Comparison of ENCODE assay signal across 9 cellular contexts in genomic region chr11:102560555-102561011, GRCh38. TPM values are rescaled to one million over a fixed set of nuclear protein-coding genes. Genes with fewer than 3 reads are reported as not detected.
A peak's percentile ranks its signal among the peaks of the same experiment; 100 is the strongest.
DNase-seq lines count a peak whose midpoint lies in the region; ATAC-seq and TF ChIP-seq lines count a peak whose summit lies in the region.
"Had no signal": no experiment of that assay in that cellular context is flagged by ENCODE, and none has a peak within 500 bp of the region (broad histone marks: within the 10 kb centered on the region; RNA-seq: fewer than 3 reads in every experiment).

No MANE protein-coding gene starts in this region.

- H3K9ac ChIP-seq in IMR-90 (ENCODE audit: low read depth, low read length) = no peak overlapping the region

- no peak overlapping the region for H2BK5ac ChIP-seq in IMR-90 (ENCODE audit: low read depth, low read length, poor library complexity, severe bottlenecking)

- H3K79me1 ChIP-seq in IMR-90 (ENCODE audit: low read depth in 1 of 2, low read length in 2 of 2) = no peaks in the 10 kb centered on the region

- H3K4me3 Mint-ChIP-seq in activated naive CD8-positive, alpha-beta T cell treated with anti-CD3 and anti-CD28 coated beads for 36 hours = peak overlapping the region; percentile 71
- H3K4me3 Mint-ChIP-seq in memory B cell = peak overlapping the region; percentile 73

- POLR2A ChIA-PET in GM10248 (lab: Yijun Ruan, JAX) = interaction anchor here (0.6 kb wide), 1 partner anchor 10 kb away, joined by 3 read pairs; no protein-coding TSS in a partner anchor
- POLR2A ChIA-PET in IMR-90 (lab: Charles Lee; ENCODE audit: unreplicated experiment) = interaction anchor here (0.7 kb wide), 1 partner anchor 13 kb away, joined by 3 read pairs; no protein-coding TSS in a partner anchor

- H2BK20ac ChIP-seq in IMR-90 (ENCODE audit: low read depth, low read length) = no peak overlapping the region

- H3K9me3 Mint-ChIP-seq in activated naive CD8-positive, alpha-beta T cell treated with anti-CD3 and anti-CD28 coated beads for 36 hours = no peaks in the 10 kb centered on the region
- no peaks in the 10 kb centered on the region for H3K9me3 Mint-ChIP-seq in memory B cell

- H3K27ac Mint-ChIP-seq in activated naive CD8-positive, alpha-beta T cell treated with anti-CD3 and anti-CD28 coated beads for 36 hours = peak overlapping the region; percentile 87
- H3K27ac Mint-ChIP-seq in memory B cell = peak overlapping the region; percentile 93

- no peak for TF ChIP-seq POLR2A in IMR-90 (IDR thresholded peaks at IDR 0.05; ENCODE audit: low read depth, low read length)

- H3K36me3 Mint-ChIP-seq in activated naive CD8-positive, alpha-beta T cell treated with anti-CD3 and anti-CD28 coated beads for 36 hours = no peaks in the 10 kb centered on the region
- H3K36me3 Mint-ChIP-seq in memory B cell = no peaks in the 10 kb centered on the region

- intact Hi-C loops in IMR-90 (cut with micrococcal nuclease) = no loop called here

- TF ChIP-seq RAD21 in IMR-90 (IDR thresholded peaks at IDR 0.05; ENCODE audit: low read length) = no peak

- no peak overlapping the region for H4K8ac ChIP-seq in IMR-90 (ENCODE audit: low read depth in 2 of 2, low read length in 2 of 2)

- ATAC-seq in GM21576 (IDR thresholded peaks at IDR 0.05; ENCODE audit: unreplicated experiment) (peak; percentile 73), IMR-90 (ENCODE audit: low read depth) (peak; percentile 64), memory B cell (ENCODE audit: low read depth) (peak; percentile 72)

- no TSS peak for BruUV-seq in IMR-90 (replicated peaks; lab: Mats Ljungman, UMichigan)

- peak overlapping the region; percentile 94; the same call in 1 of the 2 replicates for H3K4me2 ChIP-seq in IMR-90 (ENCODE audit: low read depth, low read length)

- H2AFZ ChIP-seq in IMR-90 (replicated peaks; ENCODE audit: low read length, poor library complexity) = peak overlapping the region; percentile 8

- H3K4me3 ChIP-seq in IMR-90 (ENCODE audit: insufficient read depth, low read depth, low read length) = peak overlapping the region; percentile 54

- no peaks in the 10 kb centered on the region for H3K27me3 Mint-ChIP-seq in activated naive CD8-positive, alpha-beta T cell treated with anti-CD3 and anti-CD28 coated beads for 36 hours
- H3K27me3 Mint-ChIP-seq in memory B cell = no peaks in the 10 kb centered on the region

- H2AK5ac ChIP-seq in IMR-90 (ENCODE audit: low read depth, low read length) = no peak overlapping the region

- H3K4me1 ChIP-seq in IMR-90 (ENCODE audit: control insufficient read depth, insufficient read depth, low read length) = no peaks in the 10 kb centered on the region

- no peak overlapping the region for H3K18ac ChIP-seq in IMR-90 (ENCODE audit: low read depth, low read length)

- H3K9me1 ChIP-seq in IMR-90 (ENCODE audit: insufficient read depth, low read length) = peaks cover 3% of the 10 kb centered on the region; the same call in 1 of the 2 replicates

- H3K23ac ChIP-seq in IMR-90 (ENCODE audit: low read depth, low read length) = peak overlapping the region; percentile 45; the same call in 1 of the 2 replicates

- peaks cover 44% of the 10 kb centered on the region for H3K4me1 Mint-ChIP-seq in activated naive CD8-positive, alpha-beta T cell treated with anti-CD3 and anti-CD28 coated beads for 36 hours
- peaks cover 21% of the 10 kb centered on the region for H3K4me1 Mint-ChIP-seq in memory B cell

- WGBS in IMR-90 (ENCODE audit: extremely low coverage in 2 of 2, insufficient read length in 1 of 2), 2 experiments = no CpG with 5 or more reads among the region's 6 CpGs

- no peak overlapping the region for H4K5ac ChIP-seq in IMR-90 (ENCODE audit: low read depth, low read length)

- in situ Hi-C loops in IMR-90 (cut with MboI; ENCODE audit: low sequenced_read_pairs) = no loop called here

- TF ChIP-seq CTCF in GM10248 (IDR thresholded peaks at IDR 0.05; ENCODE audit: control extremely low read depth, extremely low read depth, low read depth, missing control alignments) = no peak
- TF ChIP-seq CTCF in IMR-90 (conservative IDR thresholded peaks at IDR 0.05; ENCODE audit: low read depth, low read length) = no peak

- no peak overlapping the region for H2BK15ac ChIP-seq in IMR-90 (ENCODE audit: low read depth, low read length)

- CTCF ChIA-PET in GM10248 (lab: Yijun Ruan, JAX) = interaction anchor here (0.8 to 4.4 kb wide), 5 partner anchors 11 to 109 kb away, joined by 3 to 26 read pairs (median 3); no protein-coding TSS in a partner anchor
- CTCF ChIA-PET in IMR-90 (lab: Yijun Ruan, JAX) = interaction anchor here (0.8 kb wide), 1 partner anchor 176 kb away, joined by 3 read pairs; no protein-coding TSS in a partner anchor

- H2AK9ac ChIP-seq in IMR-90 (replicated peaks; ENCODE audit: low read depth, low read length, poor library complexity) = no peak overlapping the region

- no peaks in the 10 kb centered on the region for H3K36me3 ChIP-seq in IMR-90 (ENCODE audit: control insufficient read depth, insufficient read depth, low read length)

- peak; percentile 49 for DNase-seq in GM10248 (ENCODE audit: extremely low spot score)
- DNase-seq in IMR-90 = peak; percentile 52
- DNase-seq in activated naive CD8-positive, alpha-beta T cell treated with anti-CD3 and anti-CD28 coated beads for 36 hours = peak; percentile 6
- no peak for DNase-seq in memory B cell (ENCODE audit: low spot score in 2 of 2)
- DNase-seq in 8988T = no peak
- no peak for DNase-seq in HuH-7 (ENCODE audit: low spot score)
- DNase-seq in activated effector memory CD4-positive, alpha-beta T cell treated with anti-CD3 and anti-CD28 coated beads, Interleukin-2, amount 50 U/mL, for 16 hours = no peak

- no peaks in the 10 kb centered on the region for H4K20me1 ChIP-seq in IMR-90 (ENCODE audit: insufficient read depth, low read length)

- H3K27ac ChIP-seq in IMR-90 (ENCODE audit: insufficient read depth, low read length) = no peak overlapping the region

- no peak overlapping the region for H3K56ac ChIP-seq in IMR-90 (ENCODE audit: extremely low read depth, insufficient read depth, low read length)

- H3K14ac ChIP-seq in IMR-90 (replicated peaks; ENCODE audit: low read depth, low read length) = no peak overlapping the region

- no peak overlapping the region for H2BK120ac ChIP-seq in IMR-90 (ENCODE audit: low read depth, low read length)

- H3K9me3 ChIP-seq in IMR-90 (ENCODE audit: control insufficient read depth, insufficient read depth, low read length) = no peaks in the 10 kb centered on the region

- dilution Hi-C loops in IMR-90 (cut with HindIII; ENCODE audit: low sequenced_read_pairs, unreplicated experiment) = no loop called here

- H4K91ac ChIP-seq in IMR-90 (ENCODE audit: insufficient read depth, low read depth, low read length) = no peak overlapping the region

- peaks cover 6% of the 10 kb centered on the region for H3K27me3 ChIP-seq in IMR-90 (ENCODE audit: control insufficient read depth, insufficient read depth, low read length)

- H3K4ac ChIP-seq in IMR-90 (ENCODE audit: low read depth, low read length) = no peak overlapping the region

TF ChIP-seq in IMR-90, 13 proteins besides CTCF, POLR2A, EP300 and RAD21:
- TF ChIP-seq USF2 (IDR thresholded peaks at IDR 0.05; ENCODE audit: low read depth, low read length) (peak; percentile 54; the same call in 1 of the 2 replicates), MXI1 (IDR thresholded peaks at IDR 0.05; ENCODE audit: borderline replicate concordance, low read depth, low read length) (no peak)

RNA-seq across cellular contexts. Expression of gene MMP7, which starts 30.0 kb away (rescaled TPM):
- total RNA-seq in IMR-90 (2012; rRNA removed) = not detected in 2 replicates
- not detected in 2 replicates for polyA plus RNA-seq in IMR-90 (2012; rRNA removed)
- polyA plus RNA-seq in IMR-90 (2012; cell fraction: cytosol; rRNA removed) = not detected in 2 replicates
- polyA plus RNA-seq in IMR-90 (2012; cell fraction: nucleus; rRNA removed; ENCODE audit: low replicate concordance) = not detected in 2 replicates
- total RNA-seq in activated naive CD8-positive, alpha-beta T cell treated with anti-CD3 and anti-CD28 coated beads for 36 hours = not detected
- total RNA-seq: activated CD8-positive, alpha-beta memory T cell treated with anti-CD3 and anti-CD28 coated beads for 36 hours had no signal

Comparison
In these comparisons a context has a peak if more than half of its experiments do, and no peak if none do; other contexts are left out.
1. DNase-seq: peak in GM10248 (single experiment), IMR-90 (single experiment) and activated naive CD8-positive, alpha-beta T cell treated with anti-CD3 and anti-CD28 coated beads for 36 hours (single experiment); none in memory B cell (0 of 2), 8988T (single experiment), HuH-7 (single experiment) and activated effector memory CD4-positive, alpha-beta T cell treated with anti-CD3 and anti-CD28 coated beads, Interleukin-2, amount 50 U/mL, for 16 hours (single experiment).
2. Peak in every context shown above with its lines, with median percentiles within 50 percentile points of each other: ATAC-seq.